ENCODE assay signal across 16 cellular contexts in genomic region chr20:22529150-22530019, GRCh38. TPM values are rescaled to one million over a fixed set of nuclear protein-coding genes. Genes with fewer than 3 reads are reported as not detected.
"Had no signal": no experiment of that assay in that cellular context is flagged by ENCODE, and none has a peak within 500 bp of the region (broad histone marks: within the 10 kb centered on the region; RNA-seq: fewer than 3 reads in every experiment).

No MANE protein-coding gene starts in this region.

- H3K4me1 ChIP-seq: right atrium auricular region, tibial artery had no signal

- H3K27me3 ChIP-seq: hepatocyte, right atrium auricular region had no signal

- H2AFZ ChIP-seq: hepatocyte had no signal

- H3K4me2 ChIP-seq: hepatocyte, smooth muscle cell had no signal

- H3K27ac Mint-ChIP-seq: activated naive CD8-positive, alpha-beta T cell; dendritic cell treated with granulocyte-macrophage colony-stimulating factor and Interleukin-4, amounts not matched to agents 40 ng/mL and 50 ng/mL, for 4 days; naive thymus-derived CD4-positive, alpha-beta T cell had no signal

- H3K36me3 ChIP-seq: neutrophil, right atrium auricular region, tibial artery had no signal

- H3K27ac ChIP-seq: hepatocyte, neutrophil, right atrium auricular region, tibial artery had no signal

- H3K9me3 ChIP-seq: neutrophil, right atrium auricular region, tibial artery had no signal

- H3K4me3 Mint-ChIP-seq: activated naive CD8-positive, alpha-beta T cell; dendritic cell treated with granulocyte-macrophage colony-stimulating factor and Interleukin-4, amounts not matched to agents 40 ng/mL and 50 ng/mL, for 4 days; naive thymus-derived CD4-positive, alpha-beta T cell had no signal

- DNase-seq: activated CD4-positive, alpha-beta T cell treated with anti-CD3 and anti-CD28 coated beads for 1 hour; activated CD4-positive, alpha-beta T cell treated with anti-CD3 and anti-CD28 coated beads, Interleukin-2, amount 50 U/mL, for 48 hours; activated gamma-delta T cell; activated T-cell treated with anti-CD3 and anti-CD28 coated beads, Interleukin-2, amount 50 U/mL, for 48 hours; cerebellar nuclear complex; naive thymus-derived CD4-positive, alpha-beta T cell; tibial artery had no signal

- H3K36me3 Mint-ChIP-seq: activated naive CD8-positive, alpha-beta T cell; naive thymus-derived CD4-positive, alpha-beta T cell had no signal

- ATAC-seq: naive thymus-derived CD4-positive, alpha-beta T cell had no signal

- H3K9me3 Mint-ChIP-seq: dendritic cell treated with granulocyte-macrophage colony-stimulating factor and Interleukin-4, amounts not matched to agents 40 ng/mL and 50 ng/mL, for 4 days had no signal

- H3K4me3 ChIP-seq: hepatocyte, lung, right atrium auricular region, smooth muscle cell, tibial artery had no signal

- H3K79me2 ChIP-seq: hepatocyte had no signal

RNA-seq across cellular contexts. Expression of gene FOXA2, which starts 55.0 kb away (rescaled TPM):
- total RNA-seq: epithelial cell of proximal tubule; naive thymus-derived CD4-positive, alpha-beta T cell; posterior vena cava; right atrium auricular region; smooth muscle cell had no signal
- polyA plus RNA-seq: naive thymus-derived CD4-positive, alpha-beta T cell; smooth muscle cell had no signal
